8 cellular contexts compared by ENCODE assay signal in genomic region chr4:121156822-121157769, GRCh38. TPM values are rescaled to one million over a fixed set of nuclear protein-coding genes. Genes with fewer than 3 reads are reported as not detected.
DNase-seq lines count a peak whose midpoint lies in the region; ATAC-seq and TF ChIP-seq lines count a peak whose summit lies in the region.

No MANE protein-coding gene starts in this region.

- DNase-seq in GM03348 (ENCODE audit: low spot score) (peak; percentile 72), SJCRH30 (peak; percentile 43 to 57), immature natural killer cell (peak in 1 of 3 donors; percentile 30), smooth muscle cell (lab: John Stamatoyannopoulos, UW; ENCODE audit: unreplicated experiment) (peak; percentile 2), kidney glomerular epithelial cell (lab: John Stamatoyannopoulos, UW) (no peak), NCI-H187 treated with DMSO at 0.1 percent for 48 hours (lab: John Stamatoyannopoulos, UW) (no peak)

- H3K27ac Mint-ChIP-seq in brain, result peak overlapping the region in 3 of 5 experiments; percentile 15 to 64 (median 62)
- peak overlapping the region; percentile 6 to 91 (median 73) for H3K27ac Mint-ChIP-seq in immature natural killer cell

- peak overlapping the region; percentile 86 for H3K4me2 ChIP-seq in smooth muscle cell

- H4K20me1 ChIP-seq in smooth muscle cell (ENCODE audit: low read depth), result no peaks in the 10 kb centered on the region

- H3K4me1 Mint-ChIP-seq in brain (peaks cover 20% of the 10 kb centered on the region), immature natural killer cell (peaks cover 45 to 51% of the 10 kb centered on the region in 2 donors)

- H3K4me1 ChIP-seq in SJCRH30 (no peaks in the 10 kb centered on the region), smooth muscle cell (ENCODE audit: low read depth) (peaks cover 6% of the 10 kb centered on the region)

- no peaks in the 10 kb centered on the region for H3K36me3 ChIP-seq in SJCRH30
- H3K36me3 ChIP-seq in smooth muscle cell (ENCODE audit: low read depth), result no peaks in the 10 kb centered on the region

- H3K27me3 Mint-ChIP-seq in brain (peaks cover 12% of the 10 kb centered on the region), immature natural killer cell (ENCODE audit: low read depth in 3 of 3) (peaks cover 5 to 11% (median 6%) of the 10 kb centered on the region in 3 donors)

- H3K27me3 ChIP-seq in SJCRH30, result no peaks in the 10 kb centered on the region
- no peaks in the 10 kb centered on the region for H3K27me3 ChIP-seq in smooth muscle cell (ENCODE audit: low read depth)

- H3K79me2 ChIP-seq in smooth muscle cell (ENCODE audit: low read depth), result no peaks in the 10 kb centered on the region

- H3K9me3 ChIP-seq in SJCRH30 (replicated peaks) (no peaks in the 10 kb centered on the region), smooth muscle cell (replicated peaks; ENCODE audit: low read depth) (no peaks in the 10 kb centered on the region)

- H3K4me3 ChIP-seq in SJCRH30 (peak overlapping the region; percentile 62), smooth muscle cell (peak overlapping the region; percentile 65)

- H2AFZ ChIP-seq in smooth muscle cell (ENCODE audit: low read depth), result peak overlapping the region; percentile 94

- peak overlapping the region; percentile 86 to 90 (median 87) for H3K4me3 Mint-ChIP-seq in brain
- peak overlapping the region; percentile 90 to 92 (median 91) for H3K4me3 Mint-ChIP-seq in immature natural killer cell

- TF ChIP-seq CTCF in brain (conservative IDR thresholded peaks at IDR 0.05) (no peak), smooth muscle cell (IDR thresholded peaks at IDR 0.05; ENCODE audit: borderline replicate concordance, insufficient read depth, poor library complexity, severe bottlenecking) (no peak)

- H3K27ac ChIP-seq in SJCRH30 (no peak overlapping the region), smooth muscle cell (ENCODE audit: low read depth) (no peak overlapping the region)

- under 1% methylated on average over 32 of the region's 32 CpGs for WGBS in smooth muscle cell (ENCODE audit: low lambda C conversion rate)

- peaks cover 4% of the 10 kb centered on the region for H3F3A ChIP-seq in smooth muscle cell (ENCODE audit: low read depth)

- H3K36me3 Mint-ChIP-seq in brain (no peaks in the 10 kb centered on the region), immature natural killer cell (no peaks in the 10 kb centered on the region)

- no peaks in the 10 kb centered on the region for H3K9me3 Mint-ChIP-seq in brain
- no peaks in the 10 kb centered on the region for H3K9me3 Mint-ChIP-seq in immature natural killer cell

- peak overlapping the region; percentile 41 for H3K9ac ChIP-seq in smooth muscle cell (ENCODE audit: low read depth)

- no peak for ATAC-seq in GM21515 (IDR thresholded peaks at IDR 0.05; ENCODE audit: unreplicated experiment)

RNA-seq across cellular contexts. Expression of gene TNIP3, which starts 7.0 kb away (rescaled TPM):
- total RNA-seq in SJCRH30 (2014; rRNA removed; shearing (Covaris generic)), result 0.16 TPM in 1 of 2 replicates, not detected in the other
- polyA plus RNA-seq in brain (ENCODE audit: insufficient read depth, low read depth, low replicate concordance) (not detected), immature natural killer cell (1 to 10 TPM in 1 of 3 donors, under 1 TPM in 1, not detected in 1; 1.00 to 1.3 TPM), smooth muscle cell (0.33 and 0.34 TPM in 2 replicates)
- 3.2 TPM in 1 of 2 replicates, not detected in the other for total RNA-seq in smooth muscle cell

Comparison
In these comparisons a context has a peak if more than half of its experiments do, and no peak if none do; other contexts are left out.
1. DNase-seq: peak in GM03348 (single experiment), SJCRH30 (2 of 2) and smooth muscle cell (single experiment); none in kidney glomerular epithelial cell (single experiment) and NCI-H187 treated with DMSO at 0.1 percent for 48 hours (single experiment).